2 cellular contexts compared by ENCODE assay signal in genomic region chr1:148996449-148997224, GRCh38.
TF ChIP-seq lines count a peak whose summit lies in the region.

No MANE protein-coding gene starts in this region.

TF ChIP-seq in IMR-90, 13 proteins besides CTCF, POLR2A, EP300 and RAD21:
- peak; percentile 36; the same call in 1 of the 2 replicates for TF ChIP-seq NFE2L2 (IDR thresholded peaks at IDR 0.05; ENCODE audit: low read depth, low read length)

TF ChIP-seq in H1, 55 proteins besides CTCF, POLR2A, EP300 and RAD21:
- TF ChIP-seq MAFK (IDR thresholded peaks at IDR 0.05; ENCODE audit: low read depth, low read length) = 0 out of 2 replicates have a peak, but pooled peaks have one; percentile 29
